In the genomic region with DNA sequence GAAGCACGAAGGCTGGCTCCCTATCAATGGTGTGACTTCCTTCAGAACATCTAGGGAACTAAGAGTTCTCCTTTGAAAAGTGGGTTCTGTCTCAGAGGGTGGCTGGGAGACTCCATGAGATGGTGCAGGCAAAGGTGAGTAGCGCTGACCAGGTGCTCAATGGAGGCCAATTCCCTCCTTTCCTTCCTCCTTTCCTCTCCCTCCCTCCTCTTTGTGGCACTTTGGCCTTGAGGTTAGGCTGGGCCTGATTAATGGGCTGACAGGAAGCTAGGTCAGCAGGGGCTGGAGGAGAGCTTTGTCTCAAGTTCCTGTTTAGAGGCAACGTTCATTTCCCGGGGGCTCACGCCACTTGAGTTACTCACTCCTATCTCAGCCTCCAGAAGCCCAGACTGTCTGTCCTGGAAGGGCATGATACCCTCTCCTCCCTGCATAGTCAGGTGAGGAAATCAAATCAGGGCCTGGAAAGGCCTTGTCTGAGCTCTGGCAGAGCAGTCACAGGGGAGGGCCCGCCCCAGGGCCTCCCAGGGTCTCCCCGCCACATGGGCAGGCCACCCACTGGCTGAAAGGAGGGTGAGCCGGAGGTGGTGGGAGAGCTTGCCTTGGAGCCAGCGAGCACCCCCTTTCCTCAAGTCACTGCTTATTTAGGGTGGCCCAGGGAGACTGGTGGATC, we compare ENCODE assay signal across 8 cellular contexts. TPM values are rescaled to one million over a fixed set of nuclear protein-coding genes. Genes with fewer than 3 reads are reported as not detected.
DNase-seq lines count a peak whose midpoint lies in the region; ATAC-seq, FAIRE-seq and TF ChIP-seq lines count a peak whose summit lies in the region.
"Had no signal": no experiment of that assay in that cellular context is flagged by ENCODE, and none has a peak within 500 bp of the region (broad histone marks: within the 10 kb centered on the region; RNA-seq: fewer than 3 reads in every experiment).

No MANE protein-coding gene starts in this region.

- H3K9ac ChIP-seq in SK-N-MC (ENCODE audit: insufficient read length), result no peak overlapping the region

- TF ChIP-seq EP300 in stomach (IDR thresholded peaks at IDR 0.05), result no peak

- peak overlapping the region; percentile 71 for H3K27ac ChIP-seq in SK-N-MC
- no peak overlapping the region for H3K27ac ChIP-seq in stomach
- H3K27ac ChIP-seq: PC-9 had no signal

- peaks cover 0 to 3% (median 0%) of the 10 kb centered on the region in 3 donors for H3K27me3 ChIP-seq in stomach

- H3K36me3 ChIP-seq in SK-N-MC (ENCODE audit: insufficient read depth, low read length), result no peaks in the 10 kb centered on the region
- no peaks in the 10 kb centered on the region for H3K36me3 ChIP-seq in stomach

- ATAC-seq in sciatic nerve, result peak; percentile 30

- 72 to 79% (median 75%) methylated on average over 9 of the region's 9 CpGs for WGBS in stomach, 5 donors

- no peak overlapping the region for H3K4me3 ChIP-seq in SK-N-MC
- no peak overlapping the region for H3K4me3 ChIP-seq in stomach
- H3K4me3 ChIP-seq: PC-9 had no signal

- FAIRE-seq in HTR-8/SVneo (lab: Jason Lieb, UNC), result no peak

- H3K4me1 ChIP-seq in stomach, result peaks cover 8 to 31% (median 27%) of the 10 kb centered on the region in 4 donors

- DNase-seq in HTR-8/SVneo (ENCODE audit: insufficient read length, low spot score), result peak; percentile 31
- no peak for DNase-seq in SK-N-MC (ENCODE audit: low read depth, low spot score)
- DNase-seq in iPS DF 19.7 (ENCODE audit: low read depth, low spot score), result peak; percentile 75
- no peak for DNase-seq in sciatic nerve (ENCODE audit: low spot score)
- DNase-seq in NCI-H146 (lab: John Stamatoyannopoulos, UW), result no peak
- DNase-seq in stomach, result no peak
- DNase-seq in NCI-H524 treated with DMSO at 0.1 percent for 48 hours (lab: John Stamatoyannopoulos, UW), result no peak
- DNase-seq: PC-9 had no signal

- no peak for TF ChIP-seq POLR2A in stomach (IDR thresholded peaks at IDR 0.05)

- H3K9me3 ChIP-seq in SK-N-MC (ENCODE audit: low read depth, low read length) (no peaks in the 10 kb centered on the region), stomach (no peaks in the 10 kb centered on the region)

- no peak for TF ChIP-seq CTCF in stomach (IDR thresholded peaks at IDR 0.05)

- intact Hi-C loops in sciatic nerve (cut with DNase I) (no loop called here), stomach (cut with DNase I; ENCODE audit: low total_unique reads) (no loop called here)

RNA-seq across cellular contexts. Expression of a gene that starts 58.4 kb away (rescaled TPM):
- 104 TPM for total RNA-seq in sciatic nerve
- 10 to 100 TPM in 3 of 5 donors, 1 to 10 TPM in 2; 4.3 to 77.6 (median 20.0) TPM for total RNA-seq in stomach
- 100 to 1,000 TPM in 1 of 3 donors, 10 to 100 TPM in 2; 37.0 to 100 (median 59.5) TPM for polyA plus RNA-seq in stomach

Comparison
In these comparisons a context has a peak if more than half of its experiments do, and no peak if none do; other contexts are left out.
1. DNase-seq: peak in HTR-8/SVneo (single experiment) and iPS DF 19.7 (single experiment); none in SK-N-MC (single experiment), sciatic nerve (single experiment), NCI-H146 (single experiment), stomach (single experiment) and NCI-H524 treated with DMSO at 0.1 percent for 48 hours (single experiment).